In genomic region chr7:55367283-55367840, GRCh38 we compare ENCODE assay signal across 8 cellular contexts. TPM values are rescaled to one million over a fixed set of nuclear protein-coding genes. Genes with fewer than 3 reads are reported as not detected.
DNase-seq lines count a peak whose midpoint lies in the region; ATAC-seq and TF ChIP-seq lines count a peak whose summit lies in the region.
"Had no signal": no experiment of that assay in that cellular context is flagged by ENCODE, and none has a peak within 500 bp of the region (broad histone marks: within the 10 kb centered on the region; RNA-seq: fewer than 3 reads in every experiment).

No MANE protein-coding gene starts in this region.

- H3K27me3 ChIP-seq in HCT116 (ENCODE audit: insufficient read depth, low read length), result no peaks in the 10 kb centered on the region
- no peaks in the 10 kb centered on the region for H3K27me3 ChIP-seq in hepatocyte
- no peaks in the 10 kb centered on the region for H3K27me3 ChIP-seq in smooth muscle cell (ENCODE audit: low read depth)

- WGBS in hepatocyte (ENCODE audit: low lambda C conversion rate, missing lambda C conversion rate), result 96% methylated on average over 19 of the region's 19 CpGs
- WGBS in smooth muscle cell (ENCODE audit: low lambda C conversion rate), result 97% methylated on average over 19 of the region's 19 CpGs

- TF ChIP-seq RAD21 in HCT116 (IDR thresholded peaks at IDR 0.05; ENCODE audit: low read depth), result no peak

- DNase-seq in HCT116 (ENCODE audit: low read depth, low spot score) (no peak), activated B cell treated with CpG ODN at 0.5 μM for 24 hours (no peak), hepatocyte (ENCODE audit: low spot score) (no peak), smooth muscle cell (lab: John Stamatoyannopoulos, UW; ENCODE audit: unreplicated experiment) (no peak), UCSD-AML1 (lab: John Stamatoyannopoulos, UW; ENCODE audit: unreplicated experiment) (no peak), hepatic stellate cell (ENCODE audit: low spot score) (no peak)
- DNase-seq: NCI-H187 had no signal

- H3K36me3 ChIP-seq in HCT116 (ENCODE audit: control insufficient read depth in 1 of 2, insufficient read depth in 2 of 2, low read length in 2 of 2), result no peaks in the 10 kb centered on the region
- H3K36me3 ChIP-seq in hepatocyte (replicated peaks; ENCODE audit: insufficient read depth, low read depth), result no peaks in the 10 kb centered on the region
- H3K36me3 ChIP-seq in smooth muscle cell (ENCODE audit: low read depth), result no peaks in the 10 kb centered on the region

- CTCF ChIA-PET in HCT116 (lab: Charles Lee) (no interaction called here), activated B cell treated with CpG ODN at 0.5 μM for 24 hours (lab: Charles Lee) (no interaction called here)

- RAD21 ChIA-PET in HCT116 (lab: Charles Lee; ENCODE audit: low non-redundant PET in 1 of 2, low total read pairs in 2 of 2, uncharacterized antibody in 2 of 2, unreplicated experiment in 2 of 2), result no interaction called here

- no peaks in the 10 kb centered on the region for H3K27me3 Mint-ChIP-seq in activated B cell treated with CpG ODN at 0.5 μM for 24 hours

- H3F3A ChIP-seq in smooth muscle cell (ENCODE audit: low read depth), result peaks cover 14% of the 10 kb centered on the region

- no TSS peak for BruUV-seq in HCT116 (replicated peaks; lab: Mats Ljungman, UMichigan)

- H3K9me3 ChIP-seq in HCT116 (ENCODE audit: control insufficient read depth in 1 of 2, insufficient read depth in 1 of 2, low read depth in 1 of 2, low read length in 2 of 2) (no peaks in the 10 kb centered on the region), hepatocyte (ENCODE audit: low read depth) (no peaks in the 10 kb centered on the region), smooth muscle cell (replicated peaks; ENCODE audit: low read depth) (no peaks in the 10 kb centered on the region)

- H3K27ac Mint-ChIP-seq in activated B cell treated with CpG ODN at 0.5 μM for 24 hours, result peak overlapping the region; percentile 96

- peak overlapping the region; percentile 97 for H3K9ac ChIP-seq in HCT116 (ENCODE audit: low read length)
- peak overlapping the region; percentile 100 for H3K9ac ChIP-seq in smooth muscle cell (ENCODE audit: low read depth)

- peak overlapping the region; percentile 94 for H3K4me3 Mint-ChIP-seq in activated B cell treated with CpG ODN at 0.5 μM for 24 hours

- H3K4me2 ChIP-seq in HCT116 (ENCODE audit: low read length), result peak overlapping the region; percentile 91
- peak overlapping the region; percentile 82 for H3K4me2 ChIP-seq in hepatocyte
- peak overlapping the region; percentile 92 for H3K4me2 ChIP-seq in smooth muscle cell

- TF ChIP-seq CTCF in HCT116 (IDR thresholded peaks at IDR 0.05 in 2 of 3, conservative IDR thresholded peaks at IDR 0.05 in 1 of 3; ENCODE audit: borderline replicate concordance in 1 of 3, insufficient read depth in 1 of 3, low read depth in 2 of 3, low read length in 2 of 3), result no peak
- TF ChIP-seq CTCF in activated B cell treated with CpG ODN at 0.5 μM for 24 hours (IDR thresholded peaks at IDR 0.05), result no peak
- no peak for TF ChIP-seq CTCF in hepatocyte (IDR thresholded peaks at IDR 0.05; ENCODE audit: poor library complexity)
- TF ChIP-seq CTCF in smooth muscle cell (IDR thresholded peaks at IDR 0.05; ENCODE audit: borderline replicate concordance, insufficient read depth, poor library complexity, severe bottlenecking), result no peak

- intact Hi-C loops in HCT116 (cut with micrococcal nuclease) (loop anchor here (5.0 kb wide), 2 partner anchors 205 to 610 kb away; partner anchors contain the start of genes SEC61G and VOPP1), activated B cell treated with CpG ODN at 0.5 μM for 24 hours (cut with micrococcal nuclease) (loop anchor here (5.0 kb wide), 2 partner anchors 85 to 295 kb away; no protein-coding TSS in a partner anchor)

- H3K36me3 Mint-ChIP-seq in activated B cell treated with CpG ODN at 0.5 μM for 24 hours (ENCODE audit: low read depth), result peaks cover 6% of the 10 kb centered on the region

- H3K4me1 Mint-ChIP-seq in activated B cell treated with CpG ODN at 0.5 μM for 24 hours, result peaks cover 24% of the 10 kb centered on the region

- no peaks in the 10 kb centered on the region for H3K9me3 Mint-ChIP-seq in activated B cell treated with CpG ODN at 0.5 μM for 24 hours

- ATAC-seq in HCT116, result no peak
- ATAC-seq in activated B cell treated with CpG ODN at 0.5 μM for 24 hours (ENCODE audit: low read depth), result no peak
- no peak for ATAC-seq in GM21390 (IDR thresholded peaks at IDR 0.05; ENCODE audit: unreplicated experiment)

- H2AFZ ChIP-seq in HCT116 (ENCODE audit: low read depth, low read length, poor library complexity, severe bottlenecking), result no peak overlapping the region
- H2AFZ ChIP-seq in hepatocyte, result peak overlapping the region; percentile 94
- no peak overlapping the region for H2AFZ ChIP-seq in smooth muscle cell (ENCODE audit: low read depth)

- peaks cover 7% of the 10 kb centered on the region for H3K79me2 ChIP-seq in HCT116 (ENCODE audit: insufficient read depth, low read length)
- H3K79me2 ChIP-seq in hepatocyte, result peaks cover 25% of the 10 kb centered on the region
- peaks cover 21% of the 10 kb centered on the region for H3K79me2 ChIP-seq in smooth muscle cell (ENCODE audit: low read depth)

- TF ChIP-seq POLR2A in HCT116 (IDR thresholded peaks at IDR 0.05; ENCODE audit: borderline replicate concordance, extremely low read depth, insufficient read depth, insufficient read length), result no peak

- H3K4me1 ChIP-seq in HCT116 (ENCODE audit: control insufficient read depth in 1 of 2, insufficient read depth in 2 of 2, low read length in 2 of 2) (peaks cover 3 to 19% of the 10 kb centered on the region in 2 experiments; a peak in 3 of 4 replicates), hepatocyte (ENCODE audit: insufficient read depth) (peaks cover 11% of the 10 kb centered on the region), smooth muscle cell (ENCODE audit: low read depth) (peaks cover 17% of the 10 kb centered on the region)

- no peaks in the 10 kb centered on the region for H3K9me2 ChIP-seq in HCT116 (ENCODE audit: insufficient read depth)
- H3K9me2 ChIP-seq in hepatocyte (replicated peaks; ENCODE audit: insufficient read depth), result no peaks in the 10 kb centered on the region

- H3K4me3 ChIP-seq in HCT116 (replicated peaks in 1 of 2; ENCODE audit: low read depth in 1 of 2, low read length in 2 of 2) (peak overlapping the region; percentile 84 to 96), hepatocyte (peak overlapping the region; percentile 59), smooth muscle cell (peak overlapping the region; percentile 100)

- POLR2A ChIA-PET in HCT116 (lab: Charles Lee), result no interaction called here
- POLR2A ChIA-PET in activated B cell treated with CpG ODN at 0.5 μM for 24 hours (lab: Charles Lee), result interaction anchor here (1.4 to 3.1 kb wide), 3 partner anchors 28 to 684 kb away, joined by 3 to 34 read pairs (median 14); partner anchors contain the start of genes CCT6A, PSPH and SEC61G

- H4K20me1 ChIP-seq in HCT116 (ENCODE audit: insufficient read depth), result no peaks in the 10 kb centered on the region
- H4K20me1 ChIP-seq in hepatocyte (ENCODE audit: insufficient read depth, poor library complexity, severe bottlenecking), result no peaks in the 10 kb centered on the region
- H4K20me1 ChIP-seq in smooth muscle cell (ENCODE audit: low read depth), result no peaks in the 10 kb centered on the region

- H3K27ac ChIP-seq in HCT116 (ENCODE audit: low read depth, low read length) (peak overlapping the region; percentile 97; the same call in 1 of the 2 replicates), hepatocyte (peak overlapping the region; percentile 99), smooth muscle cell (ENCODE audit: low read depth) (no peak overlapping the region)

TF ChIP-seq in HCT116, 20 proteins besides CTCF, POLR2A, EP300 and RAD21:
- TF ChIP-seq MAX (IDR thresholded peaks at IDR 0.05) (no peak), CBX3 (IDR thresholded peaks at IDR 0.05; ENCODE audit: low read depth) (no peak), ZNF274 (IDR thresholded peaks at IDR 0.05; ENCODE audit: low read depth, low read length) (no peak), ELF1 (IDR thresholded peaks at IDR 0.05; ENCODE audit: borderline replicate concordance, low read depth) (no peak), POLR2AphosphoS5 (IDR thresholded peaks at IDR 0.05; ENCODE audit: low read depth, low read length) (no peak)

RNA-seq across cellular contexts. Expression of gene LANCL2, which starts 2.2 kb away (rescaled TPM):
- 10.0 TPM for total RNA-seq in HCT116 (2021; ENCODE audit: unreplicated experiment)
- 13.7 and 17.4 TPM in 2 replicates for polyA plus RNA-seq in HCT116 (2012)
- total RNA-seq in activated B cell treated with CpG ODN at 0.5 μM for 24 hours, result 17.8 and 21.5 TPM in 2 replicates
- total RNA-seq in hepatocyte, result 14.1 and 14.8 TPM in 2 replicates
- polyA plus RNA-seq in hepatocyte, result 13.5 and 16.2 TPM in 2 replicates
- total RNA-seq in smooth muscle cell, result 9.4 and 16.1 TPM in 2 replicates
- 15.6 and 17.4 TPM in 2 replicates for polyA plus RNA-seq in smooth muscle cell
